1 cellular context compared by ENCODE assay signal in the genomic region with DNA sequence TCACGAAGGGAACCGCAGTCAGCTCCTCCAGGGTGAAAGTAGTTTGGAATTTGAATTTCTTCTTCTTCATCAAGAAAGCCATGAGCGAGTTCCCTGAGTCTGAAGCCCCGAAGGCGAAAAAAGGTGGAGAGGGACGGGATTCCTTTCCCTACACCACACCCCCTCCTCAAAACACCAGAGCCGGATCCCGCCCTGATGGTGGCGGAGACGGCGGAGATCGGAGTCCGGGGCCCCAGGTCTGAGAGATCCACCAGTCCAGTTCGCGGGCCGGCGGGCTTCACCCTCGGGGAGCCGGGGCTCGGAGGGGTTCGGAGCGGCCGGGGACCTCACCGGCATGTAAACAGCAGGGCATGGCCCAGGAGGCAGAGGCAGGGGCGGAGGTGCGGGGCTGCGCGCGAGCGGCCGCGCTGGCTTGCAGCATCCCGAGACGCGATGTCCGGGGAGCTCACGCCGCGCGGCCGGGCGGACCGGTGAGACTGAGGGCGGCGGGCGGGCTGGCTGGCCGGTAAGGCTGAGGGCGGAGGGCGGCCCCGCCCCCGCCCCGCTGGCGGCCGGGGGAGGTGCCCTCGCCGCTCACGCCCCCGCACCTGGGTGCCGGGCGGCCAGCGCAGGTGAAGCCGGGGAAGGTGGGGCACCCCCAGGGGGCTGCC.
TF ChIP-seq lines count a peak whose summit lies in the region.

No MANE protein-coding gene starts in this region.

TF ChIP-seq in HepG2, 621 proteins besides CTCF, POLR2A, EP300 and RAD21 (continued from another document and continues in another):
- TF ChIP-seq KDM2A (CRISPR knock-in tag; IDR thresholded peaks at IDR 0.05; ENCODE audit: borderline replicate concordance, low read depth) (peak; percentile 33; the same call in 1 of the 2 replicates), ZNF468 (CRISPR knock-in tag; IDR thresholded peaks at IDR 0.05) (no peak), REXO4 (CRISPR knock-in tag; IDR thresholded peaks at IDR 0.05; ENCODE audit: borderline replicate concordance) (no peak), ZNF274 (CRISPR knock-in tag; IDR thresholded peaks at IDR 0.05) (peak; percentile 53; the same call in 1 of the 2 replicates), ZMYM4 (CRISPR knock-in tag; IDR thresholded peaks at IDR 0.05) (no peak), EED (CRISPR knock-in tag; IDR thresholded peaks at IDR 0.05) (no peak), MNT (IDR thresholded peaks at IDR 0.05) (no peak), PAF1 (CRISPR knock-in tag; IDR thresholded peaks at IDR 0.05) (no peak), NR3C1 (CRISPR knock-in tag; IDR thresholded peaks at IDR 0.05) (no peak), ZNF776 (CRISPR knock-in tag; IDR thresholded peaks at IDR 0.05) (no peak), TBX3 (IDR thresholded peaks at IDR 0.05; ENCODE audit: borderline replicate concordance) (no peak), XRCC5 (optimal IDR thresholded peaks at IDR 0.05; ENCODE audit: low read length) (no peak), IRF9 (CRISPR knock-in tag; IDR thresholded peaks at IDR 0.05; ENCODE audit: borderline replicate concordance) (no peak), TEF (CRISPR knock-in tag; IDR thresholded peaks at IDR 0.05) (no peak), BRD4 (CRISPR knock-in tag; IDR thresholded peaks at IDR 0.05) (no peak), PRDM10 (CRISPR knock-in tag; IDR thresholded peaks at IDR 0.05; ENCODE audit: low read depth) (no peak), KDM5B (CRISPR knock-in tag; IDR thresholded peaks at IDR 0.05; ENCODE audit: borderline replicate concordance) (no peak), ZBTB1 (CRISPR knock-in tag; IDR thresholded peaks at IDR 0.05; ENCODE audit: borderline replicate concordance) (no peak), PCBP1 (IDR thresholded peaks at IDR 0.05; ENCODE audit: borderline replicate concordance, low read depth, low read length) (no peak), ZNF335 (CRISPR knock-in tag; IDR thresholded peaks at IDR 0.05) (no peak), NFKB2 (CRISPR knock-in tag; IDR thresholded peaks at IDR 0.05; ENCODE audit: borderline replicate concordance) (no peak), CHCHD3 (CRISPR knock-in tag; IDR thresholded peaks at IDR 0.05) (no peak), HNRNPUL1 (IDR thresholded peaks at IDR 0.05; ENCODE audit: low read depth, low read length) (no peak), ZNF260 (CRISPR knock-in tag; IDR thresholded peaks at IDR 0.05; ENCODE audit: borderline replicate concordance, low read depth) (no peak), SRY (CRISPR knock-in tag; IDR thresholded peaks at IDR 0.05) (peak; percentile 70; the same call in 1 of the 2 replicates), GABPA (IDR thresholded peaks at IDR 0.05; ENCODE audit: low read depth, low read length) (no peak), GABPA (CRISPR knock-in tag; IDR thresholded peaks at IDR 0.05; ENCODE audit: low read depth) (no peak), PPARG (CRISPR knock-in tag; conservative IDR thresholded peaks at IDR 0.05) (no peak), ARNT2 (CRISPR knock-in tag; IDR thresholded peaks at IDR 0.05; ENCODE audit: low read depth) (peak; percentile 46; the same call in 1 of the 2 replicates), ZEB1 (IDR thresholded peaks at IDR 0.05; ENCODE audit: insufficient replicate concordance, low read depth) (no peak), ATF5 (CRISPR knock-in tag; IDR thresholded peaks at IDR 0.05; ENCODE audit: low read depth) (no peak), AKAP8 (CRISPR knock-in tag; IDR thresholded peaks at IDR 0.05) (no peak), ZBTB8A (CRISPR knock-in tag; IDR thresholded peaks at IDR 0.05; ENCODE audit: borderline replicate concordance, low read depth) (no peak), SP5 (CRISPR knock-in tag; IDR thresholded peaks at IDR 0.05; ENCODE audit: borderline replicate concordance, low read depth) (no peak), ZNF230 (CRISPR knock-in tag; IDR thresholded peaks at IDR 0.05) (no peak), SRSF1 (optimal IDR thresholded peaks at IDR 0.05; ENCODE audit: low read depth, low read length) (peak; percentile 35), ZNF512B (CRISPR knock-in tag; IDR thresholded peaks at IDR 0.05; ENCODE audit: borderline replicate concordance) (no peak), ZNF879 (CRISPR knock-in tag; IDR thresholded peaks at IDR 0.05) (no peak)
- TF ChIP-seq, protein P1, sequence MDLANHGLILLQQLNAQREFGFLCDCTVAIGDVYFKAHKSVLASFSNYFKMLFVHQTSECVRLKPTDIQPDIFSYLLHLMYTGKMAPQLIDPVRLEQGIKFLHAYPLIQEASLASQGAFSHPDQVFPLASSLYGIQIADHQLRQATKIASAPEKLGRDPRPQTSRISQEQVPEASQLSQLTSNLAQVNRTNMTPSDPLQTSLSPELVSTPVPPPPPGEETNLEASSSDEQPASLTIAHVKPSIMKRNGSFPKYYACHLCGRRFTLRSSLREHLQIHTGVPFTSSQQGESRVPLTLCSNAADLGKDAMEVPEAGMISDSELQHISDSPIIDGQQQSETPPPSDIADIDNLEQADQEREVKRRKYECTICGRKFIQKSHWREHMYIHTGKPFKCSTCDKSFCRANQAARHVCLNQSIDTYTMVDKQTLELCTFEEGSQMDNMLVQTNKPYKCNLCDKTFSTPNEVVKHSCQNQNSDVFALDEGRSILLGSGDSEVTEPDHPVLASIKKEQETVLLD (CRISPR knock-in tag; IDR thresholded peaks at IDR 0.05; ENCODE audit: low read depth), result peak; percentile 37
- TF ChIP-seq, protein P2, sequence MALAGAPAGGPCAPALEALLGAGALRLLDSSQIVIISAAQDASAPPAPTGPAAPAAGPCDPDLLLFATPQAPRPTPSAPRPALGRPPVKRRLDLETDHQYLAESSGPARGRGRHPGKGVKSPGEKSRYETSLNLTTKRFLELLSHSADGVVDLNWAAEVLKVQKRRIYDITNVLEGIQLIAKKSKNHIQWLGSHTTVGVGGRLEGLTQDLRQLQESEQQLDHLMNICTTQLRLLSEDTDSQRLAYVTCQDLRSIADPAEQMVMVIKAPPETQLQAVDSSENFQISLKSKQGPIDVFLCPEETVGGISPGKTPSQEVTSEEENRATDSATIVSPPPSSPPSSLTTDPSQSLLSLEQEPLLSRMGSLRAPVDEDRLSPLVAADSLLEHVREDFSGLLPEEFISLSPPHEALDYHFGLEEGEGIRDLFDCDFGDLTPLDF (CRISPR knock-in tag; IDR thresholded peaks at IDR 0.05), result no peak
- TF ChIP-seq, protein P3, sequence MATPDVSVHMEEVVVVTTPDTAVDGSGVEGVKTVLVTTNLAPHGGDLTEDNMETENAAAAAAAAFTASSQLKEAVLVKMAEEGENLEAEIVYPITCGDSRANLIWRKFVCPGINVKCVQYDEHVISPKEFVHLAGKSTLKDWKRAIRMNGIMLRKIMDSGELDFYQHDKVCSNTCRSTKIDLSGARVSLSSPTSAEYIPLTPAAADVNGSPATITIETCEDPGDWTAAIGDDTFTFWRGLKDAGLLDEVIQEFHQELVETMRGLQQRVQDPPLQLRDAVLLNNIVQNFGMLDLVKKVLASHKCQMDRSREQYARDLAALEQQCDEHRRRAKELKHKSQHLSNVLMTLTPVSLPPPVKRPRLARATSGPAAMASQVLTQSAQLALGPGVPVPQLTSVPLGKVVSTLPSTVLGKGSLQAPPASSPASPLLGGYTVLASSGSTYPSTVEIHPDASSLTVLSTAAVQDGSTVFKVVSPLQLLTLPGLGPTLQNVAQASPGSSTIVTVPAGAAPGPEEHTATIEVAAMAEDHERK (CRISPR knock-in tag; IDR thresholded peaks at IDR 0.05; ENCODE audit: low read depth), result no peak
- TF ChIP-seq, protein P4, sequence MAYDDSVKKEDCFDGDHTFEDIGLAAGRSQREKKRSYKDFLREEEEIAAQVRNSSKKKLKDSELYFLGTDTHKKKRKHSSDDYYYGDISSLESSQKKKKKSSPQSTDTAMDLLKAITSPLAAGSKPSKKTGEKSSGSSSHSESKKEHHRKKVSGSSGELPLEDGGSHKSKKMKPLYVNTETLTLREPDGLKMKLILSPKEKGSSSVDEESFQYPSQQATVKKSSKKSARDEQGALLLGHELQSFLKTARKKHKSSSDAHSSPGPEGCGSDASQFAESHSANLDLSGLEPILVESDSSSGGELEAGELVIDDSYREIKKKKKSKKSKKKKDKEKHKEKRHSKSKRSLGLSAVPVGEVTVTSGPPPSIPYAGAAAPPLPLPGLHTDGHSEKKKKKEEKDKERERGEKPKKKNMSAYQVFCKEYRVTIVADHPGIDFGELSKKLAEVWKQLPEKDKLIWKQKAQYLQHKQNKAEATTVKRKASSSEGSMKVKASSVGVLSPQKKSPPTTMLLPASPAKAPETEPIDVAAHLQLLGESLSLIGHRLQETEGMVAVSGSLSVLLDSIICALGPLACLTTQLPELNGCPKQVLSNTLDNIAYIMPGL (CRISPR knock-in tag; IDR thresholded peaks at IDR 0.05; ENCODE audit: borderline replicate concordance in 1 of 2, low read depth in 1 of 2), result peak in 1 of 2 experiments; percentile 1; a peak in 1 of 4 replicates
